Comparison of ENCODE assay signal across 1 cellular context in genomic region chr16:29893553-29893952, GRCh38.
TF ChIP-seq lines count a peak whose summit lies in the region.

No MANE protein-coding gene starts in this region.

TF ChIP-seq in K562, 482 proteins besides CTCF, POLR2A, EP300 and RAD21 (continued from another document and continues in another):
- no peak for TF ChIP-seq UBTF (IDR thresholded peaks at IDR 0.05; ENCODE audit: borderline replicate concordance in 1 of 2, low read depth in 2 of 2, low read length in 2 of 2)
- TF ChIP-seq ELK3 (CRISPR knock-in tag; IDR thresholded peaks at IDR 0.05) = no peak
- TF ChIP-seq ZBTB2 (IDR thresholded peaks at IDR 0.05) = no peak
- no peak for TF ChIP-seq MCM3 (IDR thresholded peaks at IDR 0.05)
- TF ChIP-seq ELF1 (tag; IDR thresholded peaks at IDR 0.05) = no peak
- no peak for TF ChIP-seq PHB (CRISPR knock-in tag; IDR thresholded peaks at IDR 0.05)
- no peak for TF ChIP-seq E2F1 (CRISPR knock-in tag; IDR thresholded peaks at IDR 0.05)
- no peak for TF ChIP-seq RFX1 (IDR thresholded peaks at IDR 0.05)
- TF ChIP-seq IRF1 (CRISPR knock-in tag; IDR thresholded peaks at IDR 0.05; ENCODE audit: borderline replicate concordance) = no peak
- no peak for TF ChIP-seq TARDBP (IDR thresholded peaks at IDR 0.05)
- no peak for TF ChIP-seq HNRNPLL (IDR thresholded peaks at IDR 0.05; ENCODE audit: low read depth, low read length, poor library complexity, severe bottlenecking)
- no peak for TF ChIP-seq FOS (IDR thresholded peaks at IDR 0.05; ENCODE audit: extremely low read depth, insufficient read length)
- no peak for TF ChIP-seq MBD2 (IDR thresholded peaks at IDR 0.05; ENCODE audit: borderline replicate concordance, low read depth)
- TF ChIP-seq CEBPZ (IDR thresholded peaks at IDR 0.05; ENCODE audit: borderline replicate concordance, low read depth, low read length) = no peak
- no peak for TF ChIP-seq KDM2B (CRISPR knock-in tag; IDR thresholded peaks at IDR 0.05)
- TF ChIP-seq HMG20A (CRISPR knock-in tag; conservative IDR thresholded peaks at IDR 0.05) = no peak
- peak; percentile 85 for TF ChIP-seq MTA2 (IDR thresholded peaks at IDR 0.05; ENCODE audit: low read depth)
- no peak for TF ChIP-seq DNMT1 (IDR thresholded peaks at IDR 0.05)
- no peak for TF ChIP-seq CEBPB (tag; IDR thresholded peaks at IDR 0.05)
- TF ChIP-seq MCM7 (IDR thresholded peaks at IDR 0.05) = no peak
- no peak for TF ChIP-seq ZNF75A (CRISPR knock-in tag; IDR thresholded peaks at IDR 0.05)
- no peak for TF ChIP-seq ZNF79 (CRISPR knock-in tag; IDR thresholded peaks at IDR 0.05; ENCODE audit: low read depth)
- no peak for TF ChIP-seq ZNF311 (CRISPR knock-in tag; IDR thresholded peaks at IDR 0.05)
- no peak for TF ChIP-seq E2F3 (CRISPR knock-in tag; IDR thresholded peaks at IDR 0.05)
- no peak for TF ChIP-seq FOSL1 (tag; conservative IDR thresholded peaks at IDR 0.05)
- peak; percentile 42; the same call in 1 of the 2 replicates for TF ChIP-seq CC2D1A (IDR thresholded peaks at IDR 0.05)
- no peak for TF ChIP-seq CGGBP1 (CRISPR knock-in tag; IDR thresholded peaks at IDR 0.05)
- no peak for TF ChIP-seq AFF1 (IDR thresholded peaks at IDR 0.05; ENCODE audit: low read depth in 1 of 2, partially characterized antibody in 2 of 2)
- TF ChIP-seq HDAC6 (IDR thresholded peaks at IDR 0.05; ENCODE audit: low read depth, low read length) = no peak
- no peak for TF ChIP-seq ZNF3 (CRISPR knock-in tag; IDR thresholded peaks at IDR 0.05)
- no peak for TF ChIP-seq MITF (IDR thresholded peaks at IDR 0.05)
- TF ChIP-seq PRDM10 (IDR thresholded peaks at IDR 0.05; ENCODE audit: partially characterized antibody) = no peak
- no peak for TF ChIP-seq E2F8 (IDR thresholded peaks at IDR 0.05; ENCODE audit: low read depth, partially characterized antibody)
- TF ChIP-seq ZNF644 (tag; IDR thresholded peaks at IDR 0.05; ENCODE audit: low read depth) = no peak
- TF ChIP-seq MAX (CRISPR knock-in tag; IDR thresholded peaks at IDR 0.05) = no peak
- no peak for TF ChIP-seq NCOA2 (IDR thresholded peaks at IDR 0.05; ENCODE audit: partially characterized antibody in 2 of 2)
